Comparison of ENCODE assay signal across 8 cellular contexts in genomic region chr1:201740609-201741231, GRCh38.
DNase-seq lines count a peak whose midpoint lies in the region; ATAC-seq, FAIRE-seq and TF ChIP-seq lines count a peak whose summit lies in the region.

No MANE protein-coding gene starts in this region.

- ATAC-seq in aorta (ENCODE audit: low FRiP score) (peak; percentile 42), GM19351 (IDR thresholded peaks at IDR 0.05; ENCODE audit: unreplicated experiment) (no peak)

- H3K36me3 Mint-ChIP-seq in activated naive CD4-positive, alpha-beta T cell treated with anti-CD3 and anti-CD28 coated beads, Interleukin-2, amount 50 U/mL, for 24 hours = no peaks in the 10 kb centered on the region

- H3K36me3 ChIP-seq in mesodermal cell (ENCODE audit: control insufficient read depth, insufficient read depth, low read length) (peaks cover 21% of the 10 kb centered on the region), aorta (ENCODE audit: control insufficient read depth in 1 of 2, insufficient read depth in 2 of 2, low read length in 1 of 2) (no peaks in the 10 kb centered on the region)

- H3K27ac Mint-ChIP-seq in activated naive CD4-positive, alpha-beta T cell treated with anti-CD3 and anti-CD28 coated beads, Interleukin-2, amount 50 U/mL, for 24 hours = no peak overlapping the region

- H3K4me3 ChIP-seq in coronary artery (peak overlapping the region; percentile 89), mesodermal cell (ENCODE audit: extremely low read depth, insufficient read depth, low read length, poor library complexity, severe bottlenecking) (peak overlapping the region; percentile 71), aorta (ENCODE audit: low read length in 2 of 2) (peak overlapping the region; percentile 72 to 83)

- H3K9me3 ChIP-seq in mesodermal cell (ENCODE audit: control insufficient read depth, low read length) = no peaks in the 10 kb centered on the region
- no peaks in the 10 kb centered on the region for H3K9me3 ChIP-seq in aorta (ENCODE audit: control insufficient read depth, low read length)

- H3K27me3 Mint-ChIP-seq in activated naive CD4-positive, alpha-beta T cell treated with anti-CD3 and anti-CD28 coated beads, Interleukin-2, amount 50 U/mL, for 24 hours = peaks cover 3% of the 10 kb centered on the region

- H3K4me1 Mint-ChIP-seq in activated naive CD4-positive, alpha-beta T cell treated with anti-CD3 and anti-CD28 coated beads, Interleukin-2, amount 50 U/mL, for 24 hours = peaks cover 19% of the 10 kb centered on the region

- no peak for FAIRE-seq in D721Med (lab: Jason Lieb, UNC)

- no peak for TF ChIP-seq CTCF in coronary artery (IDR thresholded peaks at IDR 0.05)
- TF ChIP-seq CTCF in D721Med (IDR thresholded peaks at IDR 0.05; ENCODE audit: insufficient read depth, missing control alignments) = no peak

- peak overlapping the region; percentile 86 for H3K4me3 Mint-ChIP-seq in activated naive CD4-positive, alpha-beta T cell treated with anti-CD3 and anti-CD28 coated beads, Interleukin-2, amount 50 U/mL, for 24 hours

- no peak for DNase-seq in activated naive CD4-positive, alpha-beta T cell (lab: John Stamatoyannopoulos, UW)
- DNase-seq in coronary artery (ENCODE audit: low spot score) (no peak), aorta (peak in 1 of 2 donors; percentile 60), midbrain (lab: John Stamatoyannopoulos, UW) (no peak), D721Med (ENCODE audit: insufficient read length, low spot score) (no peak)

- H3K4me1 ChIP-seq in mesodermal cell (ENCODE audit: control insufficient read depth, insufficient read depth, low read length, poor library complexity, severe bottlenecking) = peaks cover 52% of the 10 kb centered on the region
- H3K4me1 ChIP-seq in aorta (ENCODE audit: control insufficient read depth in 1 of 2, insufficient read depth in 2 of 2, low read length in 2 of 2) = peaks cover 3 to 27% of the 10 kb centered on the region in 2 donors

- no peaks in the 10 kb centered on the region for H3K9me3 Mint-ChIP-seq in activated naive CD4-positive, alpha-beta T cell treated with anti-CD3 and anti-CD28 coated beads, Interleukin-2, amount 50 U/mL, for 24 hours

- H3K27ac ChIP-seq in coronary artery = peak overlapping the region; percentile 59 to 90
- H3K27ac ChIP-seq in mesodermal cell (ENCODE audit: low read depth, low read length, severe bottlenecking) = no peak overlapping the region
- H3K27ac ChIP-seq in aorta (ENCODE audit: low read depth in 1 of 2, low read length in 2 of 2) = peak overlapping the region; percentile 79 to 87

- intact Hi-C loops in aorta (cut with DNase I) = no loop called here

- 16 to 27% methylated on average over 9 to 11 of the region's 14 CpGs for WGBS in mesodermal cell (ENCODE audit: insufficient coverage in 2 of 2), 2 experiments
- 3 to 4% methylated on average over 14 of the region's 14 CpGs for WGBS in aorta, 2 donors

- H3K27me3 ChIP-seq in aorta (ENCODE audit: control insufficient read depth in 1 of 2, insufficient read depth in 2 of 2, low read length in 1 of 2) = no peaks in the 10 kb centered on the region
